Comparison of ENCODE assay signal across 9 cellular contexts in the genomic region with DNA sequence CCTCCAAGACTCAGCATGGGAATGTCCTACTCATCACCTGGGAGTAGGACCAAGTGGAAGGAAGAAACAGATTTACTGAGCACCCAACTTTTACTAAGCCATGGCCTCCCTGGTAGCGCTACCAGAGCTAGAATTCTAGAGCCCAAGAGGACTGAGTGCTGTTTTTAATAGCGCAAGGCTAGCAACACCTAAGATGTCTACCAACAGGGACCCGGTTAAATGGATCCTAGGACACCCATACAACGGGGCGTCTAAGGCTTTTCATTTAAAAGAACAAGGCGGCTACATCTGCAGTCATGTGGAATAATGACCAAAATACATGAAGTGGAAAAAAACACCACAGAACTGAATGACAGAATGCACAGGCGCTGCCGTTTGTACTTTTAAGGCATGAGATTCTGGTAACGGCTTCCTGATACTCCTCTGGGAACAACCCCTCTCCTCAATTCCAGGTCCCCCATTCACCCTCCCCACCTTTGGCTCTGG. TPM values are rescaled to one million over a fixed set of nuclear protein-coding genes. Genes with fewer than 3 reads are reported as not detected.
DNase-seq lines count a peak whose midpoint lies in the region; ATAC-seq, FAIRE-seq and TF ChIP-seq lines count a peak whose summit lies in the region.
"Had no signal": no experiment of that assay in that cellular context is flagged by ENCODE, and none has a peak within 500 bp of the region (broad histone marks: within the 10 kb centered on the region; RNA-seq: fewer than 3 reads in every experiment).

No MANE protein-coding gene starts in this region.

- no peak for TF ChIP-seq CTCF in GM06990 (IDR thresholded peaks at IDR 0.05; ENCODE audit: insufficient read depth, low read length, poor library complexity, severe bottlenecking)
- no peak for TF ChIP-seq CTCF in astrocyte (IDR thresholded peaks at IDR 0.05; ENCODE audit: insufficient read depth, low read depth, low read length)

- H3K27me3 ChIP-seq in GM06990 (replicated peaks; ENCODE audit: control insufficient read depth, insufficient read depth, low read length), result no peaks in the 10 kb centered on the region
- H3K27me3 ChIP-seq in astrocyte (ENCODE audit: insufficient read depth, low read length), result no peaks in the 10 kb centered on the region
- no peaks in the 10 kb centered on the region for H3K27me3 ChIP-seq in neuronal stem cell (ENCODE audit: control insufficient read depth in 3 of 3, insufficient read depth in 3 of 3, low read depth in 1 of 3, low read length in 3 of 3)
- H3K27me3 ChIP-seq: MG63 had no signal

- no peak overlapping the region for H2BK15ac ChIP-seq in neuronal stem cell (ENCODE audit: low read length)

- H3K36me3 ChIP-seq in GM06990 (ENCODE audit: control insufficient read depth, insufficient read depth, low read length) (peaks cover 1% of the 10 kb centered on the region; the same call in 1 of the 2 replicates), astrocyte (ENCODE audit: insufficient read depth, low read length) (no peaks in the 10 kb centered on the region), neuronal stem cell (replicated peaks in 1 of 2; ENCODE audit: control insufficient read depth in 2 of 2, insufficient read depth in 2 of 2, low read length in 2 of 2) (peaks cover 4 to 47% of the 10 kb centered on the region in 2 donors)

- no peak for DNase-seq in GM06990 (ENCODE audit: extremely low read depth, insufficient read length)
- no peak for DNase-seq in astrocyte (ENCODE audit: low read depth)
- DNase-seq in neuronal stem cell (ENCODE audit: low spot score), result no peak
- DNase-seq in NCI-H2196 treated with DMSO at 0.1 percent for 48 hours (lab: John Stamatoyannopoulos, UW; ENCODE audit: unreplicated experiment), result no peak
- no peak for DNase-seq in hepatic stellate cell (ENCODE audit: low spot score)
- DNase-seq in NCI-H2196 (lab: John Stamatoyannopoulos, UW; ENCODE audit: unreplicated experiment), result no peak
- DNase-seq in NCI-H2107 (lab: John Stamatoyannopoulos, UW), result no peak

- peaks cover 88% of the 10 kb centered on the region for H4K20me1 ChIP-seq in astrocyte (ENCODE audit: insufficient read depth, low read length)

- H3K4me2 ChIP-seq in astrocyte (ENCODE audit: low read length) (peak overlapping the region; percentile 76), neuronal stem cell (ENCODE audit: insufficient read depth, low read length, poor library complexity, severe bottlenecking) (peak overlapping the region; percentile 32)

- H3K9me3 Mint-ChIP-seq in astrocyte (ENCODE audit: unreplicated experiment), result peaks cover 3% of the 10 kb centered on the region

- H3K36me3 Mint-ChIP-seq in astrocyte (ENCODE audit: low read depth, unreplicated experiment), result peaks cover 14% of the 10 kb centered on the region

- no peak overlapping the region for H2BK12ac ChIP-seq in neuronal stem cell (ENCODE audit: low read length)

- no CpG with 5 or more reads among the region's 9 CpGs for WGBS in neuronal stem cell (ENCODE audit: extremely low coverage in 2 of 2, insufficient read length in 2 of 2, insufficient replicate concordance in 1 of 2), 2 donors

- H3K23ac ChIP-seq in neuronal stem cell (ENCODE audit: low read depth, low read length, poor library complexity), result no peak overlapping the region

- FAIRE-seq in astrocyte (lab: Jason Lieb, UNC), result no peak

- no peak overlapping the region for H2AFZ ChIP-seq in astrocyte (ENCODE audit: low read depth, low read length)
- H2AFZ ChIP-seq in neuronal stem cell (ENCODE audit: low read length), result no peak overlapping the region

- H3K4me3 Mint-ChIP-seq in astrocyte (ENCODE audit: unreplicated experiment), result no peak overlapping the region

- H3K79me2 ChIP-seq in astrocyte (ENCODE audit: insufficient read depth, low read length), result peaks cover 69% of the 10 kb centered on the region

- peaks cover 52% of the 10 kb centered on the region for H3K4me1 Mint-ChIP-seq in astrocyte (ENCODE audit: low read depth, unreplicated experiment)

- H3K4me1 ChIP-seq in astrocyte (ENCODE audit: insufficient read depth, low read length), result peaks cover 39% of the 10 kb centered on the region
- peaks cover 25 to 32% of the 10 kb centered on the region in 2 donors for H3K4me1 ChIP-seq in neuronal stem cell (ENCODE audit: control insufficient read depth in 2 of 2, insufficient read depth in 1 of 2, low read depth in 1 of 2, low read length in 2 of 2)

- H4K91ac ChIP-seq in neuronal stem cell (ENCODE audit: low read depth, low read length, poor library complexity), result no peak overlapping the region

- no peaks in the 10 kb centered on the region for H3K9me3 ChIP-seq in astrocyte (ENCODE audit: insufficient read depth, low read depth, low read length)
- H3K9me3 ChIP-seq in neuronal stem cell (replicated peaks in 1 of 2; ENCODE audit: control insufficient read depth in 2 of 2, insufficient read depth in 1 of 2, low read depth in 1 of 2, low read length in 2 of 2), result no peaks in the 10 kb centered on the region
- H3K9me3 ChIP-seq: MG63 had no signal

- ATAC-seq in HG02759 (IDR thresholded peaks at IDR 0.05; ENCODE audit: unreplicated experiment), result peak; percentile 4

- H2BK120ac ChIP-seq in neuronal stem cell (ENCODE audit: low read depth, low read length), result no peak overlapping the region

- H3K27ac Mint-ChIP-seq in astrocyte (ENCODE audit: unreplicated experiment), result peak overlapping the region; percentile 94

- no peaks in the 10 kb centered on the region for H3K27me3 Mint-ChIP-seq in astrocyte (ENCODE audit: low read depth, unreplicated experiment)

- H3K79me1 ChIP-seq in neuronal stem cell (ENCODE audit: low read depth, low read length), result peaks cover 8% of the 10 kb centered on the region

- H3K18ac ChIP-seq in neuronal stem cell (ENCODE audit: low read length), result no peak overlapping the region

- H3K27ac ChIP-seq in astrocyte (ENCODE audit: low read depth, low read length) (peak overlapping the region; percentile 71), neuronal stem cell (replicated peaks; ENCODE audit: low read length) (peak overlapping the region; percentile 32)

- no peak overlapping the region for H3K14ac ChIP-seq in neuronal stem cell (ENCODE audit: low read length)

- peak overlapping the region; percentile 25 for H3K4me3 ChIP-seq in GM06990 (replicated peaks; ENCODE audit: low read depth, low read length)
- peak overlapping the region; percentile 20 for H3K4me3 ChIP-seq in astrocyte (ENCODE audit: insufficient read depth, low read depth, low read length)
- no peak overlapping the region for H3K4me3 ChIP-seq in neuronal stem cell (ENCODE audit: low read length in 2 of 2)
- H3K4me3 ChIP-seq: MG63 had no signal

- H3K9ac ChIP-seq in astrocyte (ENCODE audit: low read length) (peak overlapping the region; percentile 8), neuronal stem cell (ENCODE audit: low read depth, low read length, poor library complexity) (no peak overlapping the region)

- no peak overlapping the region for H3K4ac ChIP-seq in neuronal stem cell (ENCODE audit: low read length)

- no peak overlapping the region for H4K8ac ChIP-seq in neuronal stem cell (ENCODE audit: low read depth, low read length)

- no peak overlapping the region for H2AK5ac ChIP-seq in neuronal stem cell (ENCODE audit: low read depth, low read length)

- no peak overlapping the region for H2BK5ac ChIP-seq in neuronal stem cell (ENCODE audit: low read length)

RNA-seq across cellular contexts. Expression of a gene that starts 5.1 kb away (rescaled TPM):
- total RNA-seq in astrocyte, result 74.2 and 84.0 TPM in 2 replicates
- polyA plus RNA-seq in neuronal stem cell (2013, experiment 1 of 2), result 49.8 TPM
- polyA plus RNA-seq in neuronal stem cell (2013, experiment 2 of 2), result 52.6 TPM

RNA-seq across cellular contexts. Expression of a gene that starts 51.9 kb away (rescaled TPM):
- 19.4 and 24.4 TPM in 2 replicates for total RNA-seq in astrocyte
- polyA plus RNA-seq in neuronal stem cell (2013, experiment 1 of 2), result 12.1 TPM
- 11.5 TPM for polyA plus RNA-seq in neuronal stem cell (2013, experiment 2 of 2)

RNA-seq across cellular contexts. Expression of a gene that starts 52.2 kb away (rescaled TPM):
- 17.9 and 19.8 TPM in 2 replicates for total RNA-seq in astrocyte
- 15.5 TPM for polyA plus RNA-seq in neuronal stem cell (2013, experiment 1 of 2)
- polyA plus RNA-seq in neuronal stem cell (2013, experiment 2 of 2), result 15.7 TPM

RNA-seq across cellular contexts. Expression of a gene that starts 52.3 kb away (rescaled TPM):
- 144 and 146 TPM in 2 replicates for total RNA-seq in astrocyte
- 38.4 TPM for polyA plus RNA-seq in neuronal stem cell (2013, experiment 1 of 2)
- polyA plus RNA-seq in neuronal stem cell (2013, experiment 2 of 2), result 36.9 TPM

Comparison
In these comparisons a context has a peak if more than half of its experiments do, and no peak if none do; other contexts are left out.
1. H3K4me3 ChIP-seq: peak in GM06990 (single experiment) and astrocyte (single experiment); none in neuronal stem cell (0 of 2).